35 cellular contexts compared by ENCODE assay signal in genomic region chr7:251446-252175, GRCh38. TPM values are rescaled to one million over a fixed set of nuclear protein-coding genes. Genes with fewer than 3 reads are reported as not detected.
"Had no signal": no experiment of that assay in that cellular context is flagged by ENCODE, and none has a peak within 500 bp of the region (broad histone marks: within the 10 kb centered on the region; RNA-seq: fewer than 3 reads in every experiment).

No MANE protein-coding gene starts in this region.

- H3K4me1 ChIP-seq: ascending aorta had no signal

- H3K9me3 ChIP-seq: ascending aorta had no signal

- FAIRE-seq: bronchial epithelial cell, TTC549 had no signal

- H3K27ac ChIP-seq: ascending aorta, cardiac muscle cell, WERI-Rb-1 had no signal

- H3K36me3 ChIP-seq: cardiac muscle cell had no signal

- H3K27me3 ChIP-seq: ascending aorta, cardiac muscle cell had no signal

- ATAC-seq: activated CD4-positive, alpha-beta T cell treated with anti-CD3 and anti-CD28 coated beads for 36 hours; activated CD4-positive, CD25-positive, alpha-beta regulatory T cell treated with anti-CD3 and anti-CD28 coated beads, Interleukin-2, amount 50 U/mL, for 24 hours; activated CD8-positive, alpha-beta memory T cell treated with anti-CD3 and anti-CD28 coated beads, Interleukin-2, amount 10 ng/mL, durations not matched to agents 7 days and 5 days; activated CD8-positive, alpha-beta T cell treated with anti-CD3 and anti-CD28 coated beads, Interleukin-2, amount 10 ng/mL, durations not matched to agents 7 days and 5 days; activated naive CD8-positive, alpha-beta T cell treated with anti-CD3 and anti-CD28 coated beads, Interleukin-2, amount 50 U/mL, for 24 hours; WTC11 had no signal

- DNase-seq: activated CD4-positive, alpha-beta memory T cell treated with anti-CD3 and anti-CD28 coated beads, Interleukin-2, amount 10 ng/mL, durations not matched to agents 7 days and 5 days; activated CD4-positive, alpha-beta T cell treated with anti-CD3 and anti-CD28 coated beads for 1 hour; activated CD4-positive, alpha-beta T cell treated with anti-CD3 and anti-CD28 coated beads for 36 hours; activated CD4-positive, alpha-beta T cell treated with anti-CD3 and anti-CD28 coated beads for 48 hours; activated CD4-positive, alpha-beta T cell treated with anti-CD3 and anti-CD28 coated beads, Interleukin-2, amount 10 ng/mL, durations not matched to agents 7 days and 5 days; activated CD4-positive, alpha-beta T cell treated with anti-CD3 and anti-CD28 coated beads, Interleukin-2, amount 50 U/mL, for 48 hours; activated CD4-positive, CD25-positive, alpha-beta regulatory T cell; activated CD8-positive, alpha-beta memory T cell treated with anti-CD3 and anti-CD28 coated beads for 24 hours; activated CD8-positive, alpha-beta memory T cell treated with anti-CD3 and anti-CD28 coated beads, Interleukin-2, amount 10 ng/mL, durations not matched to agents 7 days and 5 days; activated CD8-positive, alpha-beta memory T cell treated with anti-CD3 and anti-CD28 coated beads, Interleukin-2, amount 50 U/mL, for 48 hours; activated CD8-positive, alpha-beta T cell treated with anti-CD3 and anti-CD28 coated beads, Interleukin-2, amount 10 ng/mL, durations not matched to agents 7 days and 5 days; activated effector memory CD4-positive, alpha-beta T cell treated with Interleukin-2 at 50 U/mL for 16 hours; activated gamma-delta T cell; activated naive CD4-positive, alpha-beta T cell treated with anti-CD3 and anti-CD28 coated beads, Interleukin-2, amount 10 ng/mL, durations not matched to agents 7 days and 5 days; activated naive CD4-positive, alpha-beta T cell treated with Interleukin-2 at 50 U/mL for 16 hours; activated naive CD8-positive, alpha-beta T cell treated with anti-CD3 and anti-CD28 coated beads, Interleukin-2, amount 10 ng/mL, durations not matched to agents 7 days and 5 days; activated naive CD8-positive, alpha-beta T cell treated with anti-CD3 and anti-CD28 coated beads, Interleukin-2, amount 50 U/mL, for 24 hours; activated T-cell treated with anti-CD3 and anti-CD28 coated beads, Interleukin-2, amount 50 U/mL, for 24 hours; activated T-cell treated with anti-CD3 and anti-CD28 coated beads, Interleukin-2, amount 50 U/mL, for 48 hours; amygdala; anterior cingulate cortex; caudate nucleus; SW 1271; T-helper 1 cell; T-helper 2 cell; T-helper 9 cell; WERI-Rb-1 had no signal

- H3K4me3 ChIP-seq: ascending aorta, cardiac muscle cell had no signal

RNA-seq across cellular contexts. Expression of gene FOXL3, which starts 38.4 kb away (rescaled TPM):
- total RNA-seq: activated CD4-positive, alpha-beta memory T cell treated with anti-CD3 and anti-CD28 coated beads, Interleukin-2, amount 10 ng/mL, durations not matched to agents 7 days and 5 days; activated CD4-positive, alpha-beta T cell treated with anti-CD3 and anti-CD28 coated beads for 36 hours; activated CD4-positive, alpha-beta T cell treated with anti-CD3 and anti-CD28 coated beads, Interleukin-2, amount 10 ng/mL, durations not matched to agents 7 days and 5 days; activated CD8-positive, alpha-beta memory T cell treated with anti-CD3 and anti-CD28 coated beads, Interleukin-2, amount 10 ng/mL, durations not matched to agents 7 days and 5 days; activated CD8-positive, alpha-beta T cell treated with anti-CD3 and anti-CD28 coated beads, Interleukin-2, amount 10 ng/mL, durations not matched to agents 7 days and 5 days; activated naive CD8-positive, alpha-beta T cell treated with anti-CD3 and anti-CD28 coated beads, Interleukin-2, amount 10 ng/mL, durations not matched to agents 7 days and 5 days; activated T-helper 2 cell treated with anti-CD3 and anti-CD28 coated beads, Interferon-gamma antibody, Interleukin-2, Interleukin-4, amounts not matched to agents 10 μg/mL and 5 μg/mL and 100 μg/mL, durations not matched to agents 14 hours and 24 hours and 36 hours; ascending aorta; bronchial epithelial cell; cardiac muscle cell; WTC11 had no signal
- polyA plus RNA-seq: adipose tissue, cardiac muscle cell had no signal
